In genomic region chr18:23487738-23488625, GRCh38 we compare ENCODE assay signal across 8 cellular contexts. TPM values are rescaled to one million over a fixed set of nuclear protein-coding genes. Genes with fewer than 3 reads are reported as not detected.
A peak's percentile ranks its signal among the peaks of the same experiment; 100 is the strongest.
DNase-seq lines count a peak whose midpoint lies in the region; ATAC-seq, FAIRE-seq and TF ChIP-seq lines count a peak whose summit lies in the region.

No MANE protein-coding gene starts in this region.

- H3K27ac ChIP-seq in SJSA1 (no peak overlapping the region), ovary (peak overlapping the region in 1 of 2 donors; percentile 37), endodermal cell (ENCODE audit: low read depth, low read length) (no peak overlapping the region)

- H3K9me3 Mint-ChIP-seq in endodermal cell = peaks cover 16% of the 10 kb centered on the region

- TF ChIP-seq CTCF in bronchial epithelial cell (IDR thresholded peaks at IDR 0.05; ENCODE audit: insufficient read depth, low read length, severe bottlenecking) (no peak), ovary (IDR thresholded peaks at IDR 0.05) (no peak), endodermal cell (conservative IDR thresholded peaks at IDR 0.05) (no peak)

- peaks cover 16% of the 10 kb centered on the region for H3K4me1 ChIP-seq in SJSA1 (replicated peaks)
- peaks cover 2% of the 10 kb centered on the region for H3K4me1 ChIP-seq in ovary (ENCODE audit: insufficient read depth)
- peaks cover 4% of the 10 kb centered on the region for H3K4me1 ChIP-seq in endodermal cell (ENCODE audit: control insufficient read depth, insufficient read depth, low read length)

- WGBS in ovary, 3 donors = 28 to 43% (median 32%) methylated on average over 15 of the region's 15 CpGs
- 89 to 92% methylated on average over 10 to 14 of the region's 15 CpGs for WGBS in endodermal cell (ENCODE audit: insufficient coverage in 1 of 2, insufficient read length in 1 of 2), 2 experiments

- H3K9me3 ChIP-seq in SJSA1 (replicated peaks) (peaks cover 4% of the 10 kb centered on the region; the same call in 1 of the 2 replicates), ovary (no peaks in the 10 kb centered on the region), endodermal cell (ENCODE audit: control insufficient read depth, low read length) (peaks cover 12% of the 10 kb centered on the region)

- no peak overlapping the region for H3K4me3 Mint-ChIP-seq in endodermal cell

- peaks cover 6% of the 10 kb centered on the region for H3K36me3 Mint-ChIP-seq in endodermal cell (ENCODE audit: low read depth)

- intact Hi-C loops in ovary (cut with DNase I) = no loop called here

- DNase-seq in SJSA1 (ENCODE audit: low read depth in 1 of 2, low spot score in 2 of 2) (peak in 1 of 2 experiments; percentile 52), bronchial epithelial cell (ENCODE audit: low read depth) (peak; percentile 66), ovary (no peak), COR-L47 (lab: John Stamatoyannopoulos, UW) (no peak), superior temporal gyrus (ENCODE audit: extremely low spot score) (no peak), endodermal cell (no peak)

- H3K27ac Mint-ChIP-seq in endodermal cell = no peak overlapping the region

- FAIRE-seq in bronchial epithelial cell (lab: Jason Lieb, UNC) = no peak

- no peaks in the 10 kb centered on the region for H3K27me3 Mint-ChIP-seq in endodermal cell (ENCODE audit: insufficient read depth)

- peaks cover 14% of the 10 kb centered on the region for H3K4me1 Mint-ChIP-seq in endodermal cell

- no peak for TF ChIP-seq POLR2A in ovary (IDR thresholded peaks at IDR 0.05)

- TF ChIP-seq EP300 in ovary (IDR thresholded peaks at IDR 0.05) = no peak

- H3K4me3 ChIP-seq in SJSA1 (peak overlapping the region; percentile 17), bronchial epithelial cell (ENCODE audit: low read depth, low read length) (peak overlapping the region; percentile 10), ovary (peak overlapping the region; percentile 16), endodermal cell (ENCODE audit: low read length) (no peak overlapping the region)

- H3K36me3 ChIP-seq in SJSA1 (no peaks in the 10 kb centered on the region), bronchial epithelial cell (ENCODE audit: control insufficient read depth, insufficient read depth, low read length) (no peaks in the 10 kb centered on the region), ovary (no peaks in the 10 kb centered on the region), endodermal cell (ENCODE audit: control insufficient read depth, insufficient read depth, low read length) (peaks cover 4% of the 10 kb centered on the region)

- H3K9ac ChIP-seq in endodermal cell (ENCODE audit: extremely low read depth, low read length, poor library complexity, severe bottlenecking) = no peak overlapping the region

- peak; percentile 82 for ATAC-seq in GM18517 (IDR thresholded peaks at IDR 0.05; ENCODE audit: unreplicated experiment)
- ATAC-seq in HG02678 (IDR thresholded peaks at IDR 0.05; ENCODE audit: unreplicated experiment) = peak; percentile 76

- H3K27me3 ChIP-seq in SJSA1 (replicated peaks) = no peaks in the 10 kb centered on the region
- H3K27me3 ChIP-seq in bronchial epithelial cell (ENCODE audit: control insufficient read depth, insufficient read depth, low read length) = no peaks in the 10 kb centered on the region
- H3K27me3 ChIP-seq in ovary = no peaks in the 10 kb centered on the region
- no peaks in the 10 kb centered on the region for H3K27me3 ChIP-seq in endodermal cell (ENCODE audit: control insufficient read depth, insufficient read depth, low read length, poor library complexity, severe bottlenecking)

RNA-seq across cellular contexts. Expression of gene RMC1, which starts 15.3 kb away (rescaled TPM):
- total RNA-seq in SJSA1 (2014; rRNA removed; shearing (Covaris generic)) = 22.6 and 27.9 TPM in 2 replicates
- 27.4 and 28.4 TPM in 2 replicates for total RNA-seq in bronchial epithelial cell
- 10 to 100 TPM; 15.0 to 29.2 (median 21.8) TPM for total RNA-seq in ovary
- 10 to 100 TPM; 22.9 to 29.5 TPM for polyA plus RNA-seq in ovary
- 10 to 100 TPM; 18.3 to 19.1 TPM for total RNA-seq in endodermal cell
- 21.9 TPM for polyA plus RNA-seq in endodermal cell (2013, experiment 1 of 2)
- 21.4 TPM for polyA plus RNA-seq in endodermal cell (2013, experiment 2 of 2)

RNA-seq across cellular contexts. Expression of gene RIOK3, which starts 34.9 kb away (rescaled TPM):
- 49.5 and 50.2 TPM in 2 replicates for total RNA-seq in SJSA1 (2014; rRNA removed; shearing (Covaris generic))
- total RNA-seq in bronchial epithelial cell (144 TPM in 2 replicates), ovary (10 to 100 TPM; 21.5 to 47.6 (median 39.2) TPM), endodermal cell (10 to 100 TPM; 31.2 to 45.0 TPM)
- 10 to 100 TPM; 29.2 to 48.3 TPM for polyA plus RNA-seq in ovary
- 51.2 TPM for polyA plus RNA-seq in endodermal cell (2013, experiment 1 of 2)
- 49.9 TPM for polyA plus RNA-seq in endodermal cell (2013, experiment 2 of 2)
